1 cellular context compared by ENCODE assay signal in the genomic region with DNA sequence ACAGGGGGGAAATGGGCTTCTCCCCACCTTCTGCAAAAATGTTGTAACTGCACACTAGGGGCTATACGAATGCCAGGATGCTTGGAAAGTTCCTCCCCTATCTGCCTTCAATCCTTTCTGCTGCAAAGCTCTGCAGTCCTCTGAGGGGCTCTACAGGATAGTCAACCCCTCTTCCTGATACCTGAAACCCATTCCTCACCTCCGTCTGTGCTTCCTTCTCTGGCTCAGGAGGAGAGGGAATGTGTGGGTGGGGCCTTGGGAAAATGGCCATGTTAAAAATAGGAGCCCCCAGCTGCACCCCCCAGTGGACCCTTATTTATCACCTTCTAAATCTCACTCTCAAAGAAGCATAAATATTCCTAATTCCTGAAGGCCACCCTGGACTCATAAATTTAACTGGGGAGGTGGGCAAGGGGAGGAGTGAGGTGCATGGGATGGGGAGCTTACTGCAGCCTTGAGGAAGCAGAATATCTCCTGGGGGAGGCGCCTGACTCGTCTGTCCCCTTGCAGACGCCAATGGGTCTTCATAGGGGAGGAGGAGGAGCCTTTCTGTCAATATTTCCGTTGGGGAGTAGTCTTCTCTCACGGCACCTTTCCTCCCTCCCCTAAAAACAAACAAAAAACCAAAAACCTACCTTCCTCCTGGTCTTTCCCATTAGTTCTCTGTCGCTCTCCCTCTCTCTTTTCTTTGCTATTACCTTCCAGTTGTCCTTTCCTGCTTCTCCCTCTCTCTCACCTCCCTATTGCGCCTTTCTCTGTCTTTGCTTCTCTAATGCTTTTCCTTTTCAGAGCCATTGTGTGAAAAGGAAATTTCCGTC.
TF ChIP-seq lines count a peak whose summit lies in the region.

No MANE protein-coding gene starts in this region.

TF ChIP-seq in HCT116, 20 proteins besides CTCF, POLR2A, EP300 and RAD21:
- TF ChIP-seq SP1 (IDR thresholded peaks at IDR 0.05; ENCODE audit: low read depth) (no peak), ZNF274 (IDR thresholded peaks at IDR 0.05; ENCODE audit: low read depth, low read length) (no peak), TCF7L2 (IDR thresholded peaks at IDR 0.05; ENCODE audit: borderline replicate concordance, extremely low read depth, insufficient read depth, insufficient read length) (no peak), POLR2AphosphoS5 (IDR thresholded peaks at IDR 0.05; ENCODE audit: low read depth, low read length) (peak; percentile 33; the same call in 1 of the 2 replicates), EZH2 (IDR thresholded peaks at IDR 0.05) (no peak), SIN3A (IDR thresholded peaks at IDR 0.05; ENCODE audit: low read depth) (no peak)
- TF ChIP-seq, protein P1, sequence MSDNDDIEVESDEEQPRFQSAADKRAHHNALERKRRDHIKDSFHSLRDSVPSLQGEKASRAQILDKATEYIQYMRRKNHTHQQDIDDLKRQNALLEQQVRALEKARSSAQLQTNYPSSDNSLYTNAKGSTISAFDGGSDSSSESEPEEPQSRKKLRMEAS (IDR thresholded peaks at IDR 0.05), result no peak
- TF ChIP-seq, protein P2, sequence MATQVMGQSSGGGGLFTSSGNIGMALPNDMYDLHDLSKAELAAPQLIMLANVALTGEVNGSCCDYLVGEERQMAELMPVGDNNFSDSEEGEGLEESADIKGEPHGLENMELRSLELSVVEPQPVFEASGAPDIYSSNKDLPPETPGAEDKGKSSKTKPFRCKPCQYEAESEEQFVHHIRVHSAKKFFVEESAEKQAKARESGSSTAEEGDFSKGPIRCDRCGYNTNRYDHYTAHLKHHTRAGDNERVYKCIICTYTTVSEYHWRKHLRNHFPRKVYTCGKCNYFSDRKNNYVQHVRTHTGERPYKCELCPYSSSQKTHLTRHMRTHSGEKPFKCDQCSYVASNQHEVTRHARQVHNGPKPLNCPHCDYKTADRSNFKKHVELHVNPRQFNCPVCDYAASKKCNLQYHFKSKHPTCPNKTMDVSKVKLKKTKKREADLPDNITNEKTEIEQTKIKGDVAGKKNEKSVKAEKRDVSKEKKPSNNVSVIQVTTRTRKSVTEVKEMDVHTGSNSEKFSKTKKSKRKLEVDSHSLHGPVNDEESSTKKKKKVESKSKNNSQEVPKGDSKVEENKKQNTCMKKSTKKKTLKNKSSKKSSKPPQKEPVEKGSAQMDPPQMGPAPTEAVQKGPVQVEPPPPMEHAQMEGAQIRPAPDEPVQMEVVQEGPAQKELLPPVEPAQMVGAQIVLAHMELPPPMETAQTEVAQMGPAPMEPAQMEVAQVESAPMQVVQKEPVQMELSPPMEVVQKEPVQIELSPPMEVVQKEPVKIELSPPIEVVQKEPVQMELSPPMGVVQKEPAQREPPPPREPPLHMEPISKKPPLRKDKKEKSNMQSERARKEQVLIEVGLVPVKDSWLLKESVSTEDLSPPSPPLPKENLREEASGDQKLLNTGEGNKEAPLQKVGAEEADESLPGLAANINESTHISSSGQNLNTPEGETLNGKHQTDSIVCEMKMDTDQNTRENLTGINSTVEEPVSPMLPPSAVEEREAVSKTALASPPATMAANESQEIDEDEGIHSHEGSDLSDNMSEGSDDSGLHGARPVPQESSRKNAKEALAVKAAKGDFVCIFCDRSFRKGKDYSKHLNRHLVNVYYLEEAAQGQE (IDR thresholded peaks at IDR 0.05; ENCODE audit: low read depth), result no peak
